14 cellular contexts compared by ENCODE assay signal in the genomic region with DNA sequence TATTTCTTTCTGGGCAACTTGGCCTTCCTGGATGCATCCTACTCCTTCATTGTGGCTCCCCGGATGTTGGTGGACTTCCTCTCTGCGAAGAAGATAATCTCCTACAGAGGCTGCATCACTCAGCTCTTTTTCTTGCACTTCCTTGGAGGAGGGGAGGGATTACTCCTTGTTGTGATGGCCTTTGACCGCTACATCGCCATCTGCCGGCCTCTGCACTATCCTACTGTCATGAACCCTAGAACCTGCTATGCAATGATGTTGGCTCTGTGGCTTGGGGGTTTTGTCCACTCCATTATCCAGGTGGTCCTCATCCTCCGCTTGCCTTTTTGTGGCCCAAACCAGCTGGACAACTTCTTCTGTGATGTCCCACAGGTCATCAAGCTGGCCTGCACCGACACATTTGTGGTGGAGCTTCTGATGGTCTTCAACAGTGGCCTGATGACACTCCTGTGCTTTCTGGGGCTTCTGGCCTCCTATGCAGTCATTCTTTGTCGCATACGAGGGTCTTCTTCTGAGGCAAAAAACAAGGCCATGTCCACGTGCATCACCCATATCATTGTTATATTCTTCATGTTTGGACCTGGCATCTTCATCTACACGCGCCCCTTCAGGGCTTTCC. TPM values are rescaled to one million over a fixed set of nuclear protein-coding genes. Genes with fewer than 3 reads are reported as not detected.
"Had no signal": no experiment of that assay in that cellular context is flagged by ENCODE, and none has a peak within 500 bp of the region (broad histone marks: within the 10 kb centered on the region; RNA-seq: fewer than 3 reads in every experiment).

No MANE protein-coding gene starts in this region.

RNA-seq across cellular contexts. Expression of a gene that starts 24.2 kb away (rescaled TPM):
- total RNA-seq: activated CD4-positive, alpha-beta memory T cell treated with anti-CD3 and anti-CD28 coated beads, Interleukin-2, amount 10 ng/mL, durations not matched to agents 7 days and 5 days; activated CD8-positive, alpha-beta memory T cell treated with anti-CD3 and anti-CD28 coated beads for 36 hours; activated naive CD8-positive, alpha-beta T cell treated with anti-CD3 and anti-CD28 coated beads for 36 hours; activated T-cell treated with anti-CD3 and anti-CD28 coated beads, Interleukin-2, amount 50 U/mL, for 72 hours; activated T-helper 17 cell treated with anti-CD3 and anti-CD28 coated beads, Interleukin-2, amount 50 U/mL, for 72 hours; aorta; cerebellum; colonic mucosa; LHCN-M2; M059J; OCI-LY7; SJCRH30 had no signal
- polyA plus RNA-seq: aorta, SK-N-SH had no signal

RNA-seq across cellular contexts. Expression of a gene that starts 47.2 kb away (rescaled TPM):
- total RNA-seq: activated CD4-positive, alpha-beta memory T cell treated with anti-CD3 and anti-CD28 coated beads, Interleukin-2, amount 10 ng/mL, durations not matched to agents 7 days and 5 days; activated CD8-positive, alpha-beta memory T cell treated with anti-CD3 and anti-CD28 coated beads for 36 hours; activated naive CD8-positive, alpha-beta T cell treated with anti-CD3 and anti-CD28 coated beads for 36 hours; activated T-cell treated with anti-CD3 and anti-CD28 coated beads, Interleukin-2, amount 50 U/mL, for 72 hours; activated T-helper 17 cell treated with anti-CD3 and anti-CD28 coated beads, Interleukin-2, amount 50 U/mL, for 72 hours; aorta; cerebellum; colonic mucosa; LHCN-M2; M059J; OCI-LY7; RPMI7951; SJCRH30 had no signal
- polyA plus RNA-seq: SK-N-SH had no signal

RNA-seq across cellular contexts. Expression of a gene that starts 54.4 kb away (rescaled TPM):
- total RNA-seq: activated CD4-positive, alpha-beta memory T cell treated with anti-CD3 and anti-CD28 coated beads, Interleukin-2, amount 10 ng/mL, durations not matched to agents 7 days and 5 days; activated CD8-positive, alpha-beta memory T cell treated with anti-CD3 and anti-CD28 coated beads for 36 hours; activated naive CD8-positive, alpha-beta T cell treated with anti-CD3 and anti-CD28 coated beads for 36 hours; activated T-cell treated with anti-CD3 and anti-CD28 coated beads, Interleukin-2, amount 50 U/mL, for 72 hours; activated T-helper 17 cell treated with anti-CD3 and anti-CD28 coated beads, Interleukin-2, amount 50 U/mL, for 72 hours; aorta; cerebellum; colonic mucosa; LHCN-M2; M059J; OCI-LY7; RPMI7951; SJCRH30 had no signal
- polyA plus RNA-seq: aorta, SK-N-SH had no signal
